23 cellular contexts compared by ENCODE assay signal in genomic region chr11:76139317-76139716, GRCh38.
DNase-seq lines count a peak whose midpoint lies in the region; ATAC-seq and TF ChIP-seq lines count a peak whose summit lies in the region.
"Had no signal": no experiment of that assay in that cellular context is flagged by ENCODE, and none has a peak within 500 bp of the region (broad histone marks: within the 10 kb centered on the region; RNA-seq: fewer than 3 reads in every experiment).

No MANE protein-coding gene starts in this region.

- CTCF ChIA-PET in CD8-positive, alpha-beta T cell (lab: Charles Lee), result interaction anchor here (4.2 kb wide), 1 partner anchor 13 kb away, joined by 29 read pairs; no protein-coding TSS in a partner anchor
- CTCF ChIA-PET in HEK293T (lab: Yijun Ruan, JAX), result no interaction called here

- H3K9ac ChIP-seq in smooth muscle cell (ENCODE audit: low read depth), result no peak overlapping the region

- H3K4me1 ChIP-seq in CD8-positive, alpha-beta T cell (ENCODE audit: insufficient read depth, low read length), result no peaks in the 10 kb centered on the region
- no peaks in the 10 kb centered on the region for H3K4me1 ChIP-seq in smooth muscle cell (ENCODE audit: low read depth)

- intact Hi-C loops in CD8-positive, alpha-beta T cell (cut with DNase I, micrococcal nuclease), result no loop called here

- H3K27me3 Mint-ChIP-seq in CD8-positive, alpha-beta T cell (ENCODE audit: low read depth), result no peaks in the 10 kb centered on the region
- H3K27me3 Mint-ChIP-seq in effector memory CD8-positive, alpha-beta T cell, result no peaks in the 10 kb centered on the region
- H3K27me3 Mint-ChIP-seq in osteocyte (ENCODE audit: unreplicated experiment) (no peaks in the 10 kb centered on the region), endothelial cell (ENCODE audit: unreplicated experiment) (peaks cover 3% of the 10 kb centered on the region)
- H3K27me3 Mint-ChIP-seq: activated naive CD8-positive, alpha-beta T cell treated with anti-CD3 and anti-CD28 coated beads, Interleukin-2, amount 10 ng/mL, durations not matched to agents 7 days and 5 days; T-helper 17 cell had no signal

- no peak overlapping the region for H3K4me3 Mint-ChIP-seq in CD8-positive, alpha-beta T cell
- no peak overlapping the region for H3K4me3 Mint-ChIP-seq in effector memory CD8-positive, alpha-beta T cell
- no peak overlapping the region for H3K4me3 Mint-ChIP-seq in osteocyte (ENCODE audit: unreplicated experiment)
- H3K4me3 Mint-ChIP-seq in endothelial cell (ENCODE audit: unreplicated experiment), result no peak overlapping the region
- H3K4me3 Mint-ChIP-seq: activated naive CD8-positive, alpha-beta T cell treated with anti-CD3 and anti-CD28 coated beads, Interleukin-2, amount 10 ng/mL, durations not matched to agents 7 days and 5 days; nephron; T-helper 17 cell had no signal

- H3K4me3 ChIP-seq in CD8-positive, alpha-beta T cell (ENCODE audit: low read depth, low read length), result no peak overlapping the region
- H3K4me3 ChIP-seq in smooth muscle cell, result no peak overlapping the region

- ATAC-seq in CD8-positive, alpha-beta T cell, result no peak
- no peak for ATAC-seq in effector memory CD8-positive, alpha-beta T cell (replicated peaks)
- ATAC-seq: SK-N-SH treated with all-trans-retinoic acid at 6 μM for 48 hours, T-helper 17 cell had no signal

- whole genome bisulfite sequencing in smooth muscle cell (ENCODE audit: low lambda C conversion rate), result 98% methylated on average over 2 of the region's 2 CpGs

- no peak overlapping the region for H3K4me2 ChIP-seq in smooth muscle cell

- no peaks in the 10 kb centered on the region for H3K9me3 Mint-ChIP-seq in CD8-positive, alpha-beta T cell
- no peaks in the 10 kb centered on the region for H3K9me3 Mint-ChIP-seq in effector memory CD8-positive, alpha-beta T cell
- no peaks in the 10 kb centered on the region for H3K9me3 Mint-ChIP-seq in osteocyte (ENCODE audit: unreplicated experiment)
- no peaks in the 10 kb centered on the region for H3K9me3 Mint-ChIP-seq in endothelial cell (ENCODE audit: unreplicated experiment)
- H3K9me3 Mint-ChIP-seq: activated naive CD8-positive, alpha-beta T cell treated with anti-CD3 and anti-CD28 coated beads, Interleukin-2, amount 10 ng/mL, durations not matched to agents 7 days and 5 days; nephron had no signal

- POLR2A ChIA-PET in CD8-positive, alpha-beta T cell (lab: Charles Lee), result no interaction called here
- POLR2A ChIA-PET in HEK293T (lab: Yijun Ruan, JAX), result no interaction called here

- H3K4me1 Mint-ChIP-seq in CD8-positive, alpha-beta T cell (ENCODE audit: low read depth), result no peaks in the 10 kb centered on the region
- H3K4me1 Mint-ChIP-seq in effector memory CD8-positive, alpha-beta T cell (ENCODE audit: low read depth in 2 of 2), result peaks cover 0 to 3% of the 10 kb centered on the region in 2 donors
- peaks cover 29% of the 10 kb centered on the region for H3K4me1 Mint-ChIP-seq in osteocyte (ENCODE audit: unreplicated experiment)
- peaks cover 6% of the 10 kb centered on the region for H3K4me1 Mint-ChIP-seq in endothelial cell (ENCODE audit: unreplicated experiment)
- H3K4me1 Mint-ChIP-seq: activated naive CD8-positive, alpha-beta T cell treated with anti-CD3 and anti-CD28 coated beads, Interleukin-2, amount 10 ng/mL, durations not matched to agents 7 days and 5 days had no signal

- H3F3A ChIP-seq in smooth muscle cell (ENCODE audit: low read depth), result no peaks in the 10 kb centered on the region

- peaks cover 46% of the 10 kb centered on the region for H3K36me3 Mint-ChIP-seq in CD8-positive, alpha-beta T cell
- H3K36me3 Mint-ChIP-seq in effector memory CD8-positive, alpha-beta T cell (ENCODE audit: insufficient read depth), result peaks cover 29% of the 10 kb centered on the region
- peaks cover 14% of the 10 kb centered on the region for H3K36me3 Mint-ChIP-seq in osteocyte (ENCODE audit: unreplicated experiment)
- peaks cover 9% of the 10 kb centered on the region for H3K36me3 Mint-ChIP-seq in endothelial cell (ENCODE audit: low read depth, unreplicated experiment)

- no peak for TF ChIP-seq CTCF in CD8-positive, alpha-beta T cell (IDR thresholded peaks at IDR 0.05)
- no peak for TF ChIP-seq CTCF in osteocyte (IDR thresholded peaks at IDR 0.05)
- no peak for TF ChIP-seq CTCF in smooth muscle cell (IDR thresholded peaks at IDR 0.05; ENCODE audit: borderline replicate concordance, insufficient read depth, poor library complexity, severe bottlenecking)
- TF ChIP-seq CTCF in endothelial cell (IDR thresholded peaks at IDR 0.05; ENCODE audit: unreplicated experiment), result no peak

- H4K20me1 ChIP-seq in smooth muscle cell (ENCODE audit: low read depth), result no peaks in the 10 kb centered on the region

- DNase-seq in CD8-positive, alpha-beta T cell, result no peak
- DNase-seq in NCI-H69 (lab: John Stamatoyannopoulos, UW) (peak; percentile 16), osteocyte (ENCODE audit: extremely low spot score, unreplicated experiment) (peak; percentile 60), NCI-H748 treated with DMSO at 0.1 percent for 48 hours (lab: John Stamatoyannopoulos, UW) (no peak), smooth muscle cell (lab: John Stamatoyannopoulos, UW; ENCODE audit: unreplicated experiment) (no peak), endothelial cell (ENCODE audit: low spot score) (no peak), HEK293T (ENCODE audit: extremely low spot score) (no peak)
- no peak for DNase-seq in effector memory CD8-positive, alpha-beta T cell
- DNase-seq: activated CD8-positive, alpha-beta memory T cell treated with anti-CD3 and anti-CD28 coated beads for 24 hours; activated gamma-delta T cell; activated naive CD8-positive, alpha-beta T cell treated with anti-CD3 and anti-CD28 coated beads, Interleukin-2, amount 10 ng/mL, durations not matched to agents 7 days and 5 days; activated T-cell treated with anti-CD3 and anti-CD28 coated beads, Interleukin-2, amount 50 U/mL, for 1 hour; C1 segment of cervical spinal cord; caudate nucleus; NCI-H1105 treated with DMSO at 0.1 percent for 48 hours; NCI-H2029; NCI-H2227 treated with DMSO at 0.1 percent for 48 hours; retina; stimulated activated CD4-positive, alpha-beta T cell treated with anti-CD3 and anti-CD28 coated beads, Interleukin-2, amount 100 ng/mL, for 24 hours; substantia nigra; T-helper 17 cell had no signal

- H3K79me2 ChIP-seq in smooth muscle cell (ENCODE audit: low read depth), result no peaks in the 10 kb centered on the region

- peak overlapping the region; percentile 43 for H3K27ac Mint-ChIP-seq in CD8-positive, alpha-beta T cell
- H3K27ac Mint-ChIP-seq in effector memory CD8-positive, alpha-beta T cell, result peak overlapping the region; percentile 24 to 60
- no peak overlapping the region for H3K27ac Mint-ChIP-seq in osteocyte (ENCODE audit: unreplicated experiment)
- no peak overlapping the region for H3K27ac Mint-ChIP-seq in endothelial cell (ENCODE audit: unreplicated experiment)
- H3K27ac Mint-ChIP-seq: activated naive CD8-positive, alpha-beta T cell treated with anti-CD3 and anti-CD28 coated beads, Interleukin-2, amount 10 ng/mL, durations not matched to agents 7 days and 5 days; nephron had no signal

- peaks cover 4% of the 10 kb centered on the region for H3K36me3 ChIP-seq in CD8-positive, alpha-beta T cell (ENCODE audit: insufficient read depth, low read length)
- no peaks in the 10 kb centered on the region for H3K36me3 ChIP-seq in smooth muscle cell (ENCODE audit: low read depth)

- H3K9me3 ChIP-seq in CD8-positive, alpha-beta T cell (ENCODE audit: low read length), result no peaks in the 10 kb centered on the region
- no peaks in the 10 kb centered on the region for H3K9me3 ChIP-seq in smooth muscle cell (replicated peaks; ENCODE audit: low read depth)

- H2AFZ ChIP-seq in smooth muscle cell (ENCODE audit: low read depth), result no peak overlapping the region

- no peak overlapping the region for H3K27ac ChIP-seq in CD8-positive, alpha-beta T cell (ENCODE audit: low read depth, low read length)
- no peak overlapping the region for H3K27ac ChIP-seq in smooth muscle cell (ENCODE audit: low read depth)

- H3K27me3 ChIP-seq in CD8-positive, alpha-beta T cell (ENCODE audit: insufficient read depth, low read length), result no peaks in the 10 kb centered on the region
- no peaks in the 10 kb centered on the region for H3K27me3 ChIP-seq in smooth muscle cell (ENCODE audit: low read depth)

TF ChIP-seq in HEK293T, 16 proteins besides CTCF, POLR2A, EP300 and RAD21:
- no peak for TF ChIP-seq HDGF (IDR thresholded peaks at IDR 0.05; ENCODE audit: borderline replicate concordance)
- no peak for TF ChIP-seq ELF4 (IDR thresholded peaks at IDR 0.05)
- no peak for TF ChIP-seq NFRKB (IDR thresholded peaks at IDR 0.05)
- TF ChIP-seq ARNT (IDR thresholded peaks at IDR 0.05), result no peak
- no peak for TF ChIP-seq ZNF384 (IDR thresholded peaks at IDR 0.05)
- no peak for TF ChIP-seq L3MBTL2 (conservative IDR thresholded peaks at IDR 0.05)
- no peak for TF ChIP-seq LEF1 (IDR thresholded peaks at IDR 0.05; ENCODE audit: borderline replicate concordance)
- no peak for TF ChIP-seq BHLHE40 (IDR thresholded peaks at IDR 0.05; ENCODE audit: borderline replicate concordance)
- no peak for TF ChIP-seq FOXM1 (IDR thresholded peaks at IDR 0.05; ENCODE audit: borderline replicate concordance)
- TF ChIP-seq TARDBP (IDR thresholded peaks at IDR 0.05), result no peak
- no peak for TF ChIP-seq CTBP1 (IDR thresholded peaks at IDR 0.05; ENCODE audit: borderline replicate concordance)
- TF ChIP-seq SUZ12 (IDR thresholded peaks at IDR 0.05), result no peak
- TF ChIP-seq FOXK2 (IDR thresholded peaks at IDR 0.05), result no peak
- no peak for TF ChIP-seq FOXA1 (IDR thresholded peaks at IDR 0.05)
- TF ChIP-seq, protein P1, sequence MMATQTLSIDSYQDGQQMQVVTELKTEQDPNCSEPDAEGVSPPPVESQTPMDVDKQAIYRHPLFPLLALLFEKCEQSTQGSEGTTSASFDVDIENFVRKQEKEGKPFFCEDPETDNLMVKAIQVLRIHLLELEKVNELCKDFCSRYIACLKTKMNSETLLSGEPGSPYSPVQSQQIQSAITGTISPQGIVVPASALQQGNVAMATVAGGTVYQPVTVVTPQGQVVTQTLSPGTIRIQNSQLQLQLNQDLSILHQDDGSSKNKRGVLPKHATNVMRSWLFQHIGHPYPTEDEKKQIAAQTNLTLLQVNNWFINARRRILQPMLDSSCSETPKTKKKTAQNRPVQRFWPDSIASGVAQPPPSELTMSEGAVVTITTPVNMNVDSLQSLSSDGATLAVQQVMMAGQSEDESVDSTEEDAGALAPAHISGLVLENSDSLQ (IDR thresholded peaks at IDR 0.05), result no peak
- no peak for TF ChIP-seq SP1 (IDR thresholded peaks at IDR 0.05)

Comparison
In these comparisons a context has a peak if more than half of its experiments do, and no peak if none do; other contexts are left out.
1. DNase-seq: peak in NCI-H69 (single experiment) and osteocyte (single experiment); none in CD8-positive, alpha-beta T cell (0 of 7), effector memory CD8-positive, alpha-beta T cell (0 of 3), NCI-H748 treated with DMSO at 0.1 percent for 48 hours (single experiment), smooth muscle cell (single experiment), endothelial cell (single experiment) and HEK293T (single experiment).
2. H3K27ac Mint-ChIP-seq: peak in CD8-positive, alpha-beta T cell (single experiment) and effector memory CD8-positive, alpha-beta T cell (2 of 2); none in osteocyte (single experiment) and endothelial cell (single experiment).